In genomic region chr1:51203874-51204245, GRCh38 we compare ENCODE assay signal across 24 cellular contexts.
"Had no signal": no experiment of that assay in that cellular context is flagged by ENCODE, and none has a peak within 500 bp of the region (broad histone marks: within the 10 kb centered on the region; RNA-seq: fewer than 3 reads in every experiment).

No MANE protein-coding gene starts in this region.

- H3K9me3 ChIP-seq: ascending aorta, body of pancreas, MG63, SJCRH30, SK-N-SH had no signal

- H3K4me3 Mint-ChIP-seq: activated CD8-positive, alpha-beta memory T cell treated with anti-CD3 and anti-CD28 coated beads, Interleukin-2, amount 10 ng/mL, durations not matched to agents 7 days and 5 days; activated naive CD8-positive, alpha-beta T cell treated with anti-CD3 and anti-CD28 coated beads, Interleukin-2, amount 50 U/mL, for 24 hours; activated T-cell treated with anti-CD3 and anti-CD28 coated beads, Interleukin-2, amount 50 U/mL, for 24 hours; activated T-helper 1 cell treated with anti-CD3 and anti-CD28 coated beads, Interleukin-12 subunit alpha, Interleukin-12 subunit beta, Interleukin-2, Interleukin-4 antibody, amounts not matched to agents 30 ng/mL and 10 ng/mL and 1 ng/mL, durations not matched to agents 14 hours and 24 hours and 36 hours had no signal

- H3K9me2 ChIP-seq: SK-N-SH had no signal

- H3K9ac ChIP-seq: SK-N-SH had no signal

- H3K4me3 ChIP-seq: ascending aorta, body of pancreas, coronary artery, MG63, SJCRH30 had no signal

- H3K27me3 ChIP-seq: ascending aorta, body of pancreas, MG63, SJCRH30 had no signal

- H3K4me2 ChIP-seq: SK-N-SH had no signal

- H3K27me3 Mint-ChIP-seq: activated CD8-positive, alpha-beta memory T cell treated with anti-CD3 and anti-CD28 coated beads, Interleukin-2, amount 10 ng/mL, durations not matched to agents 7 days and 5 days; activated naive CD8-positive, alpha-beta T cell treated with anti-CD3 and anti-CD28 coated beads, Interleukin-2, amount 50 U/mL, for 24 hours; activated T-cell treated with anti-CD3 and anti-CD28 coated beads, Interleukin-2, amount 50 U/mL, for 24 hours had no signal

- DNase-seq: activated CD4-positive, alpha-beta T cell treated with anti-CD3 and anti-CD28 coated beads for 48 hours; activated CD4-positive, alpha-beta T cell treated with anti-CD3 and anti-CD28 coated beads, Interleukin-2, amount 50 U/mL, for 48 hours; activated CD8-positive, alpha-beta memory T cell treated with anti-CD3 and anti-CD28 coated beads, Interleukin-2, amount 10 ng/mL, durations not matched to agents 7 days and 5 days; activated effector memory CD4-positive, alpha-beta T cell treated with anti-CD3 and anti-CD28 coated beads, Interleukin-2, amount 50 U/mL, for 16 hours; activated naive CD4-positive, alpha-beta T cell treated with Interleukin-2 at 50 U/mL for 16 hours; activated naive CD8-positive, alpha-beta T cell treated with anti-CD3 and anti-CD28 coated beads, Interleukin-2, amount 50 U/mL, for 24 hours; activated T-cell treated with anti-CD3 and anti-CD28 coated beads, Interleukin-2, amount 50 U/mL, for 24 hours; amniotic stem cell; body of pancreas; central memory CD4-positive, alpha-beta T cell; MG63; NCI-H1105; NCI-H1436; NCI-H1694 treated with DMSO at 0.1 percent for 48 hours; NCI-H2029 treated with DMSO at 0.1 percent for 48 hours; NCI-H446; NCI-H524; SJCRH30 had no signal

- ATAC-seq: activated CD4-positive, CD25-positive, alpha-beta regulatory T cell treated with anti-CD3 and anti-CD28 coated beads, Interleukin-2, amount 50 U/mL, for 24 hours; activated CD8-positive, alpha-beta memory T cell treated with anti-CD3 and anti-CD28 coated beads, Interleukin-2, amount 10 ng/mL, durations not matched to agents 7 days and 5 days; body of pancreas had no signal

- H3K4me1 ChIP-seq: ascending aorta, body of pancreas, SJCRH30 had no signal

- H3K36me3 ChIP-seq: ascending aorta, MG63, SJCRH30 had no signal

- H3K27ac ChIP-seq: ascending aorta, body of pancreas, coronary artery, SJCRH30 had no signal

- H3K36me3 Mint-ChIP-seq: activated CD8-positive, alpha-beta memory T cell treated with anti-CD3 and anti-CD28 coated beads, Interleukin-2, amount 10 ng/mL, durations not matched to agents 7 days and 5 days; activated naive CD4-positive, alpha-beta T cell treated with anti-CD3 and anti-CD28 coated beads, Interleukin-2, amount 50 U/mL, for 72 hours had no signal

- H3K4me1 Mint-ChIP-seq: activated CD8-positive, alpha-beta memory T cell treated with anti-CD3 and anti-CD28 coated beads, Interleukin-2, amount 10 ng/mL, durations not matched to agents 7 days and 5 days had no signal

- H3K9me3 Mint-ChIP-seq: activated naive CD4-positive, alpha-beta T cell treated with anti-CD3 and anti-CD28 coated beads, Interleukin-2, amount 50 U/mL, for 72 hours; activated naive CD8-positive, alpha-beta T cell treated with anti-CD3 and anti-CD28 coated beads, Interleukin-2, amount 50 U/mL, for 24 hours; activated T-cell treated with anti-CD3 and anti-CD28 coated beads, Interleukin-2, amount 50 U/mL, for 24 hours; activated T-helper 1 cell treated with anti-CD3 and anti-CD28 coated beads, Interleukin-12 subunit alpha, Interleukin-12 subunit beta, Interleukin-2, Interleukin-4 antibody, amounts not matched to agents 30 ng/mL and 10 ng/mL and 1 ng/mL, durations not matched to agents 14 hours and 24 hours and 36 hours had no signal

- H3K27ac Mint-ChIP-seq: activated CD8-positive, alpha-beta memory T cell treated with anti-CD3 and anti-CD28 coated beads, Interleukin-2, amount 10 ng/mL, durations not matched to agents 7 days and 5 days; activated naive CD4-positive, alpha-beta T cell treated with anti-CD3 and anti-CD28 coated beads, Interleukin-2, amount 50 U/mL, for 72 hours; activated naive CD8-positive, alpha-beta T cell treated with anti-CD3 and anti-CD28 coated beads, Interleukin-2, amount 50 U/mL, for 24 hours; activated T-helper 1 cell treated with anti-CD3 and anti-CD28 coated beads, Interleukin-12 subunit alpha, Interleukin-12 subunit beta, Interleukin-2, Interleukin-4 antibody, amounts not matched to agents 30 ng/mL and 10 ng/mL and 1 ng/mL, durations not matched to agents 14 hours and 24 hours and 36 hours had no signal
